8 cellular contexts compared by ENCODE assay signal in genomic region chr1:54500030-54500389, GRCh38. TPM values are rescaled to one million over a fixed set of nuclear protein-coding genes. Genes with fewer than 3 reads are reported as not detected.
DNase-seq lines count a peak whose midpoint lies in the region; ATAC-seq and TF ChIP-seq lines count a peak whose summit lies in the region.

No MANE protein-coding gene starts in this region.

- TF ChIP-seq CTCF in Peyer's patch (IDR thresholded peaks at IDR 0.05) (no peak), heart right ventricle (IDR thresholded peaks at IDR 0.05) (no peak)

- intact Hi-C loops in heart right ventricle (cut with DNase I) = no loop called here

- H3K27me3 ChIP-seq in Peyer's patch (no peaks in the 10 kb centered on the region), heart right ventricle (peaks cover 0 to 63% (median 45%) of the 10 kb centered on the region in 7 donors), skeletal muscle satellite cell (ENCODE audit: control insufficient read depth, insufficient read depth, low read length) (peaks cover 61% of the 10 kb centered on the region)

- H3K4me3 ChIP-seq in Peyer's patch (peak overlapping the region in 3 of 4 donors; percentile 33 to 47 (median 41)), heart right ventricle (peak overlapping the region in 6 of 10 donors; percentile 31 to 52 (median 48)), skeletal muscle satellite cell (ENCODE audit: low read length) (no peak overlapping the region)

- H3K9me3 ChIP-seq in Peyer's patch (peaks cover 0 to 6% (median 0%) of the 10 kb centered on the region in 4 donors), heart right ventricle (peaks cover 0 to 10% (median 0%) of the 10 kb centered on the region in 11 donors), skeletal muscle satellite cell (replicated peaks; ENCODE audit: low read length) (no peaks in the 10 kb centered on the region)

- ATAC-seq in heart right ventricle = peak in 5 of 8 donors; percentile 22 to 36 (median 30)
- no peak for ATAC-seq in GM21737 (IDR thresholded peaks at IDR 0.05; ENCODE audit: unreplicated experiment)

- no peak overlapping the region for H3K9ac ChIP-seq in skeletal muscle satellite cell (ENCODE audit: low read depth, low read length)

- no peak overlapping the region for H3K27ac ChIP-seq in Peyer's patch
- no peak overlapping the region for H3K27ac ChIP-seq in heart right ventricle

- WGBS in heart right ventricle, 2 donors = 39 to 43% methylated on average over 12 of the region's 12 CpGs

- H3K36me3 ChIP-seq in Peyer's patch (no peaks in the 10 kb centered on the region), heart right ventricle (no peaks in the 10 kb centered on the region), skeletal muscle satellite cell (ENCODE audit: insufficient read depth, low read length) (no peaks in the 10 kb centered on the region)

- TF ChIP-seq POLR2A in Peyer's patch (IDR thresholded peaks at IDR 0.05) = no peak

- peaks cover 0 to 14% (median 0%) of the 10 kb centered on the region in 4 donors for H3K4me1 ChIP-seq in Peyer's patch
- peaks cover 0 to 16% (median 13%) of the 10 kb centered on the region in 9 donors for H3K4me1 ChIP-seq in heart right ventricle
- peaks cover 4% of the 10 kb centered on the region for H3K4me1 ChIP-seq in skeletal muscle satellite cell (ENCODE audit: control insufficient read depth, insufficient read depth, low read length)

- DNase-seq in NCI-H2107 treated with DMSO at 0.1 percent for 48 hours (lab: John Stamatoyannopoulos, UW; ENCODE audit: unreplicated experiment) (peak; percentile 47), NCI-H2107 (lab: John Stamatoyannopoulos, UW) (no peak), Peyer's patch (no peak), heart right ventricle (no peak), ecto neural progenitor cell (ENCODE audit: low spot score) (no peak), COR-L47 (lab: John Stamatoyannopoulos, UW) (no peak)

- peak overlapping the region; percentile 85 for H3K4me2 ChIP-seq in skeletal muscle satellite cell (ENCODE audit: low read length)

RNA-seq across cellular contexts. Expression of gene ACOT11, which starts 48.0 kb away (rescaled TPM):
- 100 to 1,000 TPM in 2 of 4 donors, 10 to 100 TPM in 2; 41.3 to 200 (median 119) TPM for total RNA-seq in Peyer's patch
- 10 to 100 TPM; 25.8 to 77.2 (median 59.4) TPM for total RNA-seq in heart right ventricle
- 10 to 100 TPM; 33.0 to 44.8 TPM for polyA plus RNA-seq in heart right ventricle
- total RNA-seq in skeletal muscle satellite cell (2012; rRNA removed) = 1.0 and 3.5 TPM in 2 replicates
